Comparison of ENCODE assay signal across 10 cellular contexts in the genomic region with DNA sequence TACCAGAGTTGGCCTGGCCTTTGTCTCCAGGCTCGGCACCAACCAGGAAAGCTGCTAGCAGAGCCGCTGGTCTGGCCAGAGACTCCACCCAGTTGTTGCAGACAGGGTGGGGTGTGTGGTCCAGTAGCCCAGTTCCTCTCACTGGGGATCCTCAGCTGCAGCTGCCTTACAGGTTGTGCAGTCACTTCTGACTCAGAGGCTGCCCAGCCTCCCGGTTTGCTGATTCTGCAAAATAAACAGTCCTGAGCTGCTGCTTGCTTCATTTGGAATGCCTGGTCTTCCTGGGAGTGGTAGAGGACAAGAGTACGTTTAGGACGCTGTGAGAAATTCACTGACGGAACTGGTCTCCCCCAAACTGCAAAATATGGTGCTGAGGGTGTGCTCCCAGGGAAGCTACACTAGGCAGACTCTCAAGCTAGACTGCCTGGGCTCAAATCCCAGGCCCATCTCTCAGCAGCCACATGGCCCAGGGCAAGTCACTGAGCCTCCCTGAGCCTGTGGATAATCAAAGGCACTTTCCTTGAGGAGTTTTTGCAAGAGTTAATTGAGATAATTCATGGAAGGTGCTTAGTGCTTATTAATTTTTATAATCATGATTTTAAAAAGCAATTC.
DNase-seq lines count a peak whose midpoint lies in the region; ATAC-seq, FAIRE-seq and TF ChIP-seq lines count a peak whose summit lies in the region.
"Had no signal": no experiment of that assay in that cellular context is flagged by ENCODE, and none has a peak within 500 bp of the region (broad histone marks: within the 10 kb centered on the region; RNA-seq: fewer than 3 reads in every experiment).

No MANE protein-coding gene starts in this region.

- H3K4me3 ChIP-seq in MG63 (no peak overlapping the region), K562 (no peak overlapping the region)

- 0% methylated on average over 6 of the region's 6 CpGs for WGBS in K562 (ENCODE audit: insufficient coverage, low coverage, missing lambda C conversion rate)

- peak; percentile 86 for DNase-seq in Caki2 (ENCODE audit: low read depth)
- peak; percentile 78 for DNase-seq in MG63
- DNase-seq in K562 (ENCODE audit: extremely low read depth in 1 of 4, low spot score in 3 of 4), result no peak
- peak; percentile 65 for DNase-seq in kidney tubule cell (ENCODE audit: low spot score)
- DNase-seq in T-helper 1 cell, result no peak
- DNase-seq in DMS79 treated with DMSO at 0.1 percent for 48 hours (lab: John Stamatoyannopoulos, UW), result no peak
- no peak for DNase-seq in activated CD8-positive, alpha-beta memory T cell treated with anti-CD3 and anti-CD28 coated beads, Interleukin-2, amount 50 U/mL, for 4 hours
- DNase-seq in NCI-H1436 (lab: John Stamatoyannopoulos, UW), result no peak
- DNase-seq: caudate nucleus, occipital lobe had no signal

- H3K4me2 ChIP-seq in K562 (ENCODE audit: insufficient read depth, low read length), result no peak overlapping the region

- TF ChIP-seq POLR2A in K562 (conservative IDR thresholded peaks at IDR 0.05), result no peak

- no peak for TF ChIP-seq CTCF in K562 (IDR thresholded peaks at IDR 0.05 in 2 of 3, conservative IDR thresholded peaks at IDR 0.05 in 1 of 3; ENCODE audit: insufficient read depth in 2 of 3, low read depth in 1 of 3, low read length in 3 of 3)

- no peaks in the 10 kb centered on the region for H3K9me1 ChIP-seq in K562 (ENCODE audit: control insufficient read depth, insufficient read depth, low read length)

- no peak overlapping the region for H3K9ac ChIP-seq in K562 (ENCODE audit: insufficient read depth in 1 of 2, low read depth in 2 of 2, low read length in 2 of 2)

- H3K9me3 ChIP-seq in MG63 (peaks cover 8% of the 10 kb centered on the region), K562 (replicated peaks; ENCODE audit: control insufficient read depth, insufficient read depth, low read depth, low read length) (no peaks in the 10 kb centered on the region)

- TF ChIP-seq RAD21 in K562 (CRISPR knock-in tag; conservative IDR thresholded peaks at IDR 0.05 in 1 of 2, IDR thresholded peaks at IDR 0.05 in 1 of 2), result no peak

- no peak for FAIRE-seq in K562 (lab: Jason Lieb, UNC)

- intact Hi-C loops in K562 (cut with micrococcal nuclease), result no loop called here

- H2AFZ ChIP-seq in K562 (ENCODE audit: low read depth, low read length), result no peak overlapping the region

- in situ Hi-C loops in Caki2 (cut with HindIII; ENCODE audit: low pct_unique_long_range_greater_than_20kb, low sequenced_read_pairs) (no loop called here), K562 (cut with MboI) (no loop called here)

- H3K4me1 ChIP-seq in K562 (replicated peaks in 1 of 2; ENCODE audit: control insufficient read depth in 2 of 2, insufficient read depth in 2 of 2, low read length in 2 of 2), result 0 out of 5 replicates have a peak, but pooled peaks cover 0 to 3% of the 10 kb centered on the region in 2 experiments

- no peak for ATAC-seq in K562

- H3K27ac ChIP-seq in K562 (ENCODE audit: extremely low read depth, low read depth, low read length), result no peak overlapping the region

- CTCF ChIA-PET in K562 (lab: Yijun Ruan, JAX; ENCODE audit: low intra/inter-chr PET ratio), result no interaction called here

- no peaks in the 10 kb centered on the region for H4K20me1 ChIP-seq in K562 (replicated peaks; ENCODE audit: control insufficient read depth, insufficient read depth, low read length)

- POLR2A ChIA-PET in K562 (lab: Yijun Ruan, JAX), result no interaction called here

- no peaks in the 10 kb centered on the region for H3K79me2 ChIP-seq in K562 (ENCODE audit: control insufficient read depth, insufficient read depth, low read length)

- no TSS peak for BruUV-seq in K562 (replicated peaks; lab: Mats Ljungman, UMichigan)

- no peaks in the 10 kb centered on the region for H3K27me3 ChIP-seq in MG63
- peaks cover 2 to 36% of the 10 kb centered on the region in 2 experiments; a peak in 3 of 5 replicates for H3K27me3 ChIP-seq in K562 (ENCODE audit: control insufficient read depth in 2 of 2, insufficient read depth in 2 of 2, low read length in 2 of 2)

- H3K36me3 ChIP-seq in MG63, result no peaks in the 10 kb centered on the region
- no peaks in the 10 kb centered on the region for H3K36me3 ChIP-seq in K562 (ENCODE audit: control insufficient read depth, insufficient read depth, low read length)

- TF ChIP-seq EP300 in K562 (IDR thresholded peaks at IDR 0.05; ENCODE audit: low read length), result no peak

TF ChIP-seq in K562, 482 proteins besides CTCF, POLR2A, EP300 and RAD21:
- TF ChIP-seq TEAD4 (IDR thresholded peaks at IDR 0.05; ENCODE audit: low read length), result no peak
- no peak for TF ChIP-seq TEAD4 (CRISPR knock-in tag; IDR thresholded peaks at IDR 0.05; ENCODE audit: borderline replicate concordance)
- peak; percentile 55 for TF ChIP-seq ZNF316 (IDR thresholded peaks at IDR 0.05)
- peak; percentile 57 for TF ChIP-seq C11orf30 (IDR thresholded peaks at IDR 0.05; ENCODE audit: low read depth)
- no peak for TF ChIP-seq THRAP3 (IDR thresholded peaks at IDR 0.05; ENCODE audit: borderline replicate concordance)
- TF ChIP-seq SMC3 (conservative IDR thresholded peaks at IDR 0.05; ENCODE audit: insufficient read depth, low read depth, low read length), result no peak
- 0 out of 2 replicates have a peak, but pooled peaks have one; percentile 5 for TF ChIP-seq MAFF (IDR thresholded peaks at IDR 0.05; ENCODE audit: low read length)
- TF ChIP-seq ZEB2 (IDR thresholded peaks at IDR 0.05), result no peak
- no peak for TF ChIP-seq POLR2H (tag; IDR thresholded peaks at IDR 0.05; ENCODE audit: low read depth)
- no peak for TF ChIP-seq CSDE1 (IDR thresholded peaks at IDR 0.05)
- TF ChIP-seq ZNF507 (tag; conservative IDR thresholded peaks at IDR 0.05), result no peak
- TF ChIP-seq MAFK (IDR thresholded peaks at IDR 0.05; ENCODE audit: low read length), result 0 out of 2 replicates have a peak, but pooled peaks have one; percentile 7

Comparison
In these comparisons a context has a peak if more than half of its experiments do, and no peak if none do; other contexts are left out.
1. DNase-seq: peak in Caki2 (single experiment), MG63 (single experiment) and kidney tubule cell (single experiment); none in K562 (0 of 4), T-helper 1 cell (0 of 5), DMS79 treated with DMSO at 0.1 percent for 48 hours (single experiment), activated CD8-positive, alpha-beta memory T cell treated with anti-CD3 and anti-CD28 coated beads, Interleukin-2, amount 50 U/mL, for 4 hours (single experiment) and NCI-H1436 (single experiment).